Comparison of ENCODE assay signal across 15 cellular contexts in the genomic region with DNA sequence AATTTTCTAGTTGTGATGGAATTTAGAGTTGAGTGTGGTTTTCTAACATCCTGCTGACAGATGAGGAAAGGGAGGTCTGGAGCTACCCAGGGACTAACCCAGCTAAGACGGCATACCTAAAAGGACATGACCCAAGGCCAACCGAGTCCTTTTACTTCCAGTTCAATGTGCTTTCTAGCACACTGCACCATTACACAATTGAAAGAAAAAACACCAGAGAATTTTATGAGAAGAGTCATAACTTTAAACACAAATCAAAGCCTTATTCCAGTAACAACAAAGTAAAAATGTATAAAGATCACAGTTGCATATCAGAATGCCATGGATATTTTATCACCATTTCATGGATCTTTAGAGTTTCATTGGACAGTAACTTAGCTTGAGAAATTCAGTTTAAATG.
A peak's percentile ranks its signal among the peaks of the same experiment; 100 is the strongest.
DNase-seq lines count a peak whose midpoint lies in the region; ATAC-seq and TF ChIP-seq lines count a peak whose summit lies in the region.
"Had no signal": no experiment of that assay in that cellular context is flagged by ENCODE, and none has a peak within 500 bp of the region (broad histone marks: within the 10 kb centered on the region; RNA-seq: fewer than 3 reads in every experiment).

No MANE protein-coding gene starts in this region.

- CTCF ChIA-PET in AG04449 (lab: Yijun Ruan, JAX): interaction anchor here (0.6 to 1.4 kb wide), 2 partner anchors 10 to 190 kb away, joined by 3 to 5 read pairs; no protein-coding TSS in a partner anchor

- TF ChIP-seq CTCF in AG04449 (IDR thresholded peaks at IDR 0.05; ENCODE audit: insufficient read depth, low read length, missing control alignments) (no peak), HFFc6 (IDR thresholded peaks at IDR 0.05) (no peak), choroid plexus epithelial cell (conservative IDR thresholded peaks at IDR 0.05; ENCODE audit: low read depth, low read length) (no peak), mesothelial cell of epicardium (IDR thresholded peaks at IDR 0.05; ENCODE audit: unreplicated experiment) (no peak), type B pancreatic cell (conservative IDR thresholded peaks at IDR 0.05) (no peak), upper lobe of right lung (IDR thresholded peaks at IDR 0.05) (no peak)

- intact Hi-C loops in upper lobe of right lung (cut with DNase I): no loop called here

- no peak overlapping the region for H3K4me3 Mint-ChIP-seq in HFFc6
- no peak overlapping the region for H3K4me3 Mint-ChIP-seq in mesothelial cell of epicardium
- H3K4me3 Mint-ChIP-seq in stimulated activated memory B cell treated with anti-CD40 and anti-IgM and Interleukin-4, amounts not matched to agents 10 μg/mL and 1 μg/mL and 100 μg/mL, for 72 hours: no peak overlapping the region
- no peak overlapping the region for H3K4me3 Mint-ChIP-seq in type B pancreatic cell
- H3K4me3 Mint-ChIP-seq: CD14-positive monocyte had no signal

- H3K9me3 ChIP-seq in upper lobe of right lung: no peaks in the 10 kb centered on the region

- no peak for ATAC-seq in stimulated activated memory B cell treated with anti-CD40 and anti-IgM and Interleukin-4, amounts not matched to agents 10 μg/mL and 1 μg/mL and 100 μg/mL, for 72 hours
- ATAC-seq in upper lobe of right lung: no peak

- no peaks in the 10 kb centered on the region for H3K4me1 ChIP-seq in upper lobe of right lung

- H3K36me3 Mint-ChIP-seq in HFFc6 (ENCODE audit: low read depth) (peaks cover 10% of the 10 kb centered on the region), mesothelial cell of epicardium (peaks cover 4% of the 10 kb centered on the region), type B pancreatic cell (no peaks in the 10 kb centered on the region)
- no peaks in the 10 kb centered on the region for H3K36me3 Mint-ChIP-seq in stimulated activated memory B cell treated with anti-CD40 and anti-IgM and Interleukin-4, amounts not matched to agents 10 μg/mL and 1 μg/mL and 100 μg/mL, for 72 hours
- H3K36me3 Mint-ChIP-seq: CD14-positive monocyte had no signal

- POLR2A ChIA-PET in AG04449 (lab: Yijun Ruan, JAX): interaction anchor here (0.6 kb wide), 1 partner anchor 18 kb away, joined by 3 read pairs; no protein-coding TSS in a partner anchor

- peaks cover 25% of the 10 kb centered on the region for H3K4me1 Mint-ChIP-seq in HFFc6 (ENCODE audit: low read depth)
- H3K4me1 Mint-ChIP-seq in mesothelial cell of epicardium: peaks cover 27% of the 10 kb centered on the region
- H3K4me1 Mint-ChIP-seq in stimulated activated memory B cell treated with anti-CD40 and anti-IgM and Interleukin-4, amounts not matched to agents 10 μg/mL and 1 μg/mL and 100 μg/mL, for 72 hours: no peaks in the 10 kb centered on the region
- H3K4me1 Mint-ChIP-seq in type B pancreatic cell (ENCODE audit: unreplicated experiment): no peaks in the 10 kb centered on the region

- H3K4me3 ChIP-seq in AG04449 (ENCODE audit: low read depth, low read length): no peak overlapping the region
- no peak overlapping the region for H3K4me3 ChIP-seq in choroid plexus epithelial cell (ENCODE audit: low read depth, low read length)
- no peak overlapping the region for H3K4me3 ChIP-seq in upper lobe of right lung

- H3K27me3 Mint-ChIP-seq in HFFc6 (ENCODE audit: insufficient read depth) (no peaks in the 10 kb centered on the region), mesothelial cell of epicardium (ENCODE audit: low read depth) (no peaks in the 10 kb centered on the region), type B pancreatic cell (no peaks in the 10 kb centered on the region)
- H3K27me3 Mint-ChIP-seq in stimulated activated memory B cell treated with anti-CD40 and anti-IgM and Interleukin-4, amounts not matched to agents 10 μg/mL and 1 μg/mL and 100 μg/mL, for 72 hours: no peaks in the 10 kb centered on the region

- H3K27me3 ChIP-seq in upper lobe of right lung: no peaks in the 10 kb centered on the region

- no peak overlapping the region for H3K27ac ChIP-seq in upper lobe of right lung

- H3K9me3 Mint-ChIP-seq in HFFc6: no peaks in the 10 kb centered on the region
- peaks cover 15% of the 10 kb centered on the region for H3K9me3 Mint-ChIP-seq in mesothelial cell of epicardium
- H3K9me3 Mint-ChIP-seq in stimulated activated memory B cell treated with anti-CD40 and anti-IgM and Interleukin-4, amounts not matched to agents 10 μg/mL and 1 μg/mL and 100 μg/mL, for 72 hours: peaks cover 5% of the 10 kb centered on the region
- peaks cover 5% of the 10 kb centered on the region for H3K9me3 Mint-ChIP-seq in type B pancreatic cell

- peak overlapping the region; percentile 61 for H3K27ac Mint-ChIP-seq in HFFc6
- H3K27ac Mint-ChIP-seq in mesothelial cell of epicardium: peak overlapping the region; percentile 73
- H3K27ac Mint-ChIP-seq in stimulated activated memory B cell treated with anti-CD40 and anti-IgM and Interleukin-4, amounts not matched to agents 10 μg/mL and 1 μg/mL and 100 μg/mL, for 72 hours: no peak overlapping the region
- no peak overlapping the region for H3K27ac Mint-ChIP-seq in type B pancreatic cell
- H3K27ac Mint-ChIP-seq: CD14-positive monocyte had no signal

- DNase-seq in AG04449 (ENCODE audit: low read depth, low spot score) (peak; percentile 56), HFFc6 (peak; percentile 17), choroid plexus epithelial cell (ENCODE audit: low read depth) (peak; percentile 84), mesothelial cell of epicardium (ENCODE audit: low spot score in 2 of 2, unreplicated experiment in 2 of 2) (no peak), type B pancreatic cell (ENCODE audit: extremely low spot score, unreplicated experiment) (no peak), upper lobe of right lung (no peak)
- DNase-seq in stimulated activated CD4-positive, alpha-beta T cell treated with anti-CD3 and anti-CD28 coated beads, Interleukin-4, amount 100 ng/mL, for 1 hour: no peak
- DNase-seq: AML-193, DMS 273 treated with DMSO at 0.1 percent for 48 hours, Kasumi-1, NCI-H187, NCI-H226, NCI-H524 treated with DMSO at 0.1 percent for 48 hours had no signal

- no peaks in the 10 kb centered on the region for H3K36me3 ChIP-seq in upper lobe of right lung

Comparison
In these comparisons a context has a peak if more than half of its experiments do, and no peak if none do; other contexts are left out.
1. DNase-seq: peak in AG04449 (single experiment), HFFc6 (single experiment) and choroid plexus epithelial cell (single experiment); none in mesothelial cell of epicardium (0 of 2), type B pancreatic cell (single experiment), upper lobe of right lung (single experiment) and stimulated activated CD4-positive, alpha-beta T cell treated with anti-CD3 and anti-CD28 coated beads, Interleukin-4, amount 100 ng/mL, for 1 hour (single experiment).
2. H3K27ac Mint-ChIP-seq: peak in HFFc6 (single experiment) and mesothelial cell of epicardium (single experiment); none in stimulated activated memory B cell treated with anti-CD40 and anti-IgM and Interleukin-4, amounts not matched to agents 10 μg/mL and 1 μg/mL and 100 μg/mL, for 72 hours (single experiment) and type B pancreatic cell (single experiment).